Comparison of ENCODE assay signal across 22 cellular contexts in genomic region chr3:46318207-46318606, GRCh38. TPM values are rescaled to one million over a fixed set of nuclear protein-coding genes. Genes with fewer than 3 reads are reported as not detected.
"Had no signal": no experiment of that assay in that cellular context is flagged by ENCODE, and none has a peak within 500 bp of the region (broad histone marks: within the 10 kb centered on the region; RNA-seq: fewer than 3 reads in every experiment).

No MANE protein-coding gene starts in this region.

- H3K4me1 Mint-ChIP-seq: activated naive CD8-positive, alpha-beta T cell treated with anti-CD3 and anti-CD28 coated beads for 36 hours; central memory CD8-positive, alpha-beta T cell; mesothelial cell of epicardium; natural killer cell had no signal

- H3K27me3 Mint-ChIP-seq: central memory CD8-positive, alpha-beta T cell; effector memory CD8-positive, alpha-beta T cell had no signal

- H3K36me3 Mint-ChIP-seq: activated naive CD8-positive, alpha-beta T cell treated with anti-CD3 and anti-CD28 coated beads for 36 hours; mesothelial cell of epicardium; natural killer cell had no signal

- H3K27ac Mint-ChIP-seq: activated CD4-positive, alpha-beta memory T cell treated with anti-CD3 and anti-CD28 coated beads for 36 hours; activated naive CD8-positive, alpha-beta T cell treated with anti-CD3 and anti-CD28 coated beads for 36 hours; effector memory CD8-positive, alpha-beta T cell; mesothelial cell of epicardium; natural killer cell; progenitor cell of endocrine pancreas; stimulated activated naive CD8-positive, alpha-beta T cell treated with anti-CD3 and anti-CD28 coated beads, Interleukin-15, Interleukin-2, amounts not matched to agents 100 ng/mL and 50 ng/mL, for 24 hours had no signal

- ATAC-seq: effector memory CD8-positive, alpha-beta T cell; natural killer cell had no signal

- H3K9me3 Mint-ChIP-seq: effector memory CD8-positive, alpha-beta T cell; natural killer cell had no signal

- H3K4me3 Mint-ChIP-seq: activated CD4-positive, alpha-beta memory T cell treated with anti-CD3 and anti-CD28 coated beads for 36 hours; activated naive CD8-positive, alpha-beta T cell treated with anti-CD3 and anti-CD28 coated beads for 36 hours; central memory CD8-positive, alpha-beta T cell; effector memory CD8-positive, alpha-beta T cell; mesothelial cell of epicardium; natural killer cell; stimulated activated naive CD8-positive, alpha-beta T cell treated with anti-CD3 and anti-CD28 coated beads, Interleukin-15, Interleukin-2, amounts not matched to agents 100 ng/mL and 50 ng/mL, for 24 hours had no signal

- DNase-seq: activated CD4-positive, alpha-beta memory T cell treated with anti-CD3 and anti-CD28 coated beads for 36 hours; activated CD4-positive, CD25-positive, alpha-beta regulatory T cell treated with anti-CD3 and anti-CD28 coated beads, Interleukin-2, amount 50 U/mL, for 72 hours; activated naive CD4-positive, alpha-beta T cell treated with Interleukin-2 at 50 U/mL for 16 hours; activated naive CD8-positive, alpha-beta T cell treated with anti-CD3 and anti-CD28 coated beads for 36 hours; activated T-cell treated with anti-CD3 and anti-CD28 coated beads, Interleukin-2, amount 50 U/mL, for 48 hours; amniotic stem cell; dorsolateral prefrontal cortex; effector memory CD8-positive, alpha-beta T cell; glutamatergic neuron; hippocampal formation; left ventricle myocardium inferior; natural killer cell; retina; spleen; stimulated activated CD4-positive, alpha-beta T cell treated with anti-CD3 and anti-CD28 coated beads, Interleukin-4, amount 100 ng/mL, for 4 hours; tibial artery; WERI-Rb-1 had no signal

RNA-seq across cellular contexts. Expression of gene CCR2, which starts 35.7 kb away (rescaled TPM):
- polyA plus RNA-seq: endothelial cell of umbilical vein had no signal

RNA-seq across cellular contexts. Expression of gene CCR5, which starts 52.5 kb away (rescaled TPM):
- polyA plus RNA-seq: endothelial cell of umbilical vein had no signal
